8 cellular contexts compared by ENCODE assay signal in genomic region chr6:16511723-16512584, GRCh38.
DNase-seq lines count a peak whose midpoint lies in the region; ATAC-seq and TF ChIP-seq lines count a peak whose summit lies in the region.

No MANE protein-coding gene starts in this region.

- H3K36me3 Mint-ChIP-seq in activated T-cell treated with anti-CD3 and anti-CD28 coated beads, Interleukin-2, amount 50 U/mL, for 4 hours (ENCODE audit: insufficient read depth): peaks cover 24% of the 10 kb centered on the region
- H3K36me3 Mint-ChIP-seq in Calu3 (ENCODE audit: insufficient read depth, unreplicated experiment): no peaks in the 10 kb centered on the region

- no peak for DNase-seq in activated CD4-positive, CD25-positive, alpha-beta regulatory T cell (lab: John Stamatoyannopoulos, UW)
- DNase-seq in activated T-cell treated with anti-CD3 and anti-CD28 coated beads, Interleukin-2, amount 50 U/mL, for 4 hours: peak; percentile 37
- DNase-seq in stimulated activated CD4-positive, alpha-beta T cell treated with anti-CD3 and anti-CD28 coated beads, Interleukin-4, amount 100 ng/mL, for 1 hour: peak; percentile 37
- DNase-seq in NCI-H1694 treated with DMSO at 0.1 percent for 48 hours (lab: John Stamatoyannopoulos, UW): no peak
- DNase-seq in Calu3: no peak

- CTCF ChIA-PET in Calu3 (lab: Charles Lee): interaction anchor here (0.6 to 1.3 kb wide), 4 partner anchors 58 to 574 kb away, joined by 3 to 5 read pairs (median 4); partner anchors contain the start of gene ATXN1

- no TSS peak for BruUV-seq in Calu3 (replicated peaks; lab: Mats Ljungman, UMichigan)

- intact Hi-C loops in Calu3 (cut with micrococcal nuclease; ENCODE audit: unreplicated experiment): loop anchor here (2.0 to 10.0 kb wide), 4 partner anchors 177 to 573 kb away; partner anchors contain the start of gene ATXN1

- no peaks in the 10 kb centered on the region for H3K27me3 Mint-ChIP-seq in activated T-cell treated with anti-CD3 and anti-CD28 coated beads, Interleukin-2, amount 50 U/mL, for 4 hours (ENCODE audit: low read depth)
- no peaks in the 10 kb centered on the region for H3K27me3 Mint-ChIP-seq in Calu3 (ENCODE audit: unreplicated experiment)

- H3K4me1 Mint-ChIP-seq in activated T-cell treated with anti-CD3 and anti-CD28 coated beads, Interleukin-2, amount 50 U/mL, for 4 hours (ENCODE audit: low read depth): peaks cover 62% of the 10 kb centered on the region
- H3K4me1 Mint-ChIP-seq in Calu3 (ENCODE audit: low read depth, unreplicated experiment): peaks cover 9% of the 10 kb centered on the region

- no peaks in the 10 kb centered on the region for H3K9me3 Mint-ChIP-seq in activated T-cell treated with anti-CD3 and anti-CD28 coated beads, Interleukin-2, amount 50 U/mL, for 4 hours
- H3K9me3 Mint-ChIP-seq in Calu3 (ENCODE audit: low read depth, unreplicated experiment): no peaks in the 10 kb centered on the region

- no peak for TF ChIP-seq CTCF in Calu3 (IDR thresholded peaks at IDR 0.05; ENCODE audit: unreplicated experiment)

- ATAC-seq in activated CD4-positive, CD25-positive, alpha-beta regulatory T cell treated with anti-CD3 and anti-CD28 coated beads, Interleukin-2, amount 50 U/mL, for 24 hours: peak; percentile 45 to 50
- peak; percentile 50 for ATAC-seq in HG03457 (IDR thresholded peaks at IDR 0.05; ENCODE audit: unreplicated experiment)
- peak; percentile 48 to 67 for ATAC-seq in activated T-cell treated with anti-CD3 and anti-CD28 coated beads, Interleukin-2, amount 50 U/mL, for 4 hours
- no peak for ATAC-seq in SK-N-SH treated with all-trans-retinoic acid at 6 μM for 48 hours

- no peak overlapping the region for H3K27ac Mint-ChIP-seq in Calu3 (ENCODE audit: unreplicated experiment)

- no peak overlapping the region for H3K4me3 Mint-ChIP-seq in activated T-cell treated with anti-CD3 and anti-CD28 coated beads, Interleukin-2, amount 50 U/mL, for 4 hours
- H3K4me3 Mint-ChIP-seq in Calu3 (ENCODE audit: low read depth, unreplicated experiment): no peak overlapping the region

TF ChIP-seq in SK-N-SH treated with all-trans-retinoic acid at 6 μM for 48 hours, 23 proteins besides CTCF, POLR2A, EP300 and RAD21:
- TF ChIP-seq ESRRG (CRISPR knock-in tag; IDR thresholded peaks at IDR 0.05) (no peak), SNAI2 (CRISPR knock-in tag; IDR thresholded peaks at IDR 0.05) (no peak), ZFP3 (CRISPR knock-in tag; IDR thresholded peaks at IDR 0.05) (no peak), TOX (CRISPR knock-in tag; IDR thresholded peaks at IDR 0.05; ENCODE audit: borderline replicate concordance) (no peak), BACH2 (CRISPR knock-in tag; IDR thresholded peaks at IDR 0.05; ENCODE audit: borderline replicate concordance) (no peak), CREB5 (CRISPR knock-in tag; IDR thresholded peaks at IDR 0.05; ENCODE audit: low read depth) (no peak), CSDC2 (CRISPR knock-in tag; IDR thresholded peaks at IDR 0.05) (no peak), ZNF70 (CRISPR knock-in tag; IDR thresholded peaks at IDR 0.05) (no peak), ZC3H10 (CRISPR knock-in tag; IDR thresholded peaks at IDR 0.05) (no peak), ZNF565 (CRISPR knock-in tag; conservative IDR thresholded peaks at IDR 0.05; ENCODE audit: low read depth) (no peak), OSR1 (CRISPR knock-in tag; IDR thresholded peaks at IDR 0.05) (no peak)

Comparison
In these comparisons a context has a peak if more than half of its experiments do, and no peak if none do; other contexts are left out.
1. DNase-seq: peak in activated T-cell treated with anti-CD3 and anti-CD28 coated beads, Interleukin-2, amount 50 U/mL, for 4 hours (single experiment) and stimulated activated CD4-positive, alpha-beta T cell treated with anti-CD3 and anti-CD28 coated beads, Interleukin-4, amount 100 ng/mL, for 1 hour (single experiment); none in activated CD4-positive, CD25-positive, alpha-beta regulatory T cell (0 of 4), NCI-H1694 treated with DMSO at 0.1 percent for 48 hours (single experiment) and Calu3 (single experiment).